ENCODE assay signal across 13 cellular contexts in genomic region chr1:201614262-201615015, GRCh38.
DNase-seq lines count a peak whose midpoint lies in the region; ATAC-seq and TF ChIP-seq lines count a peak whose summit lies in the region.
"Had no signal": no experiment of that assay in that cellular context is flagged by ENCODE, and none has a peak within 500 bp of the region (broad histone marks: within the 10 kb centered on the region; RNA-seq: fewer than 3 reads in every experiment).

No MANE protein-coding gene starts in this region.

- H3K36me3 ChIP-seq in body of pancreas (replicated peaks in 1 of 2; ENCODE audit: insufficient read depth in 1 of 2, low read depth in 2 of 2) = no peaks in the 10 kb centered on the region
- no peaks in the 10 kb centered on the region for H3K36me3 ChIP-seq in stomach

- intact Hi-C loops in body of pancreas (cut with DNase I) (no loop called here), stomach (cut with DNase I; ENCODE audit: low total_unique reads) (no loop called here)

- H3K4me1 ChIP-seq in body of pancreas (no peaks in the 10 kb centered on the region), stomach (peaks cover 8 to 17% (median 13%) of the 10 kb centered on the region in 4 donors)

- no peaks in the 10 kb centered on the region for H3K36me3 Mint-ChIP-seq in activated T-cell treated with anti-CD3 and anti-CD28 coated beads, Interleukin-2, amount 50 U/mL, for 72 hours (ENCODE audit: insufficient read depth in 2 of 2)
- no peaks in the 10 kb centered on the region for H3K36me3 Mint-ChIP-seq in T-helper 2 cell treated with Interferon-gamma antibody and Interleukin-4, amounts not matched to agents 5 μg/mL and 100 μg/mL, for 36 hours (ENCODE audit: low read depth)
- H3K36me3 Mint-ChIP-seq: T-cell had no signal

- no peak for TF ChIP-seq EP300 in stomach (IDR thresholded peaks at IDR 0.05)

- H3K27me3 Mint-ChIP-seq in activated T-cell treated with anti-CD3 and anti-CD28 coated beads, Interleukin-2, amount 50 U/mL, for 72 hours (ENCODE audit: low read depth) = no peaks in the 10 kb centered on the region
- H3K27me3 Mint-ChIP-seq in T-helper 2 cell treated with Interferon-gamma antibody and Interleukin-4, amounts not matched to agents 5 μg/mL and 100 μg/mL, for 36 hours (ENCODE audit: low read depth) = no peaks in the 10 kb centered on the region
- H3K27me3 Mint-ChIP-seq: activated T-helper 17 cell treated with anti-CD3 and anti-CD28 coated beads, Interleukin-2, amount 50 U/mL, for 72 hours had no signal

- no peak for ATAC-seq in activated T-cell treated with anti-CD3 and anti-CD28 coated beads, Interleukin-2, amount 50 U/mL, for 72 hours (replicated peaks in 1 of 2)
- ATAC-seq in body of pancreas (peak; percentile 35), HG03097 (IDR thresholded peaks at IDR 0.05; ENCODE audit: low FRiP score, unreplicated experiment) (no peak)
- ATAC-seq: activated T-helper 17 cell treated with anti-CD3 and anti-CD28 coated beads, Interleukin-2, amount 50 U/mL, for 72 hours; effector memory CD8-positive, alpha-beta T cell; T-cell had no signal

- TF ChIP-seq POLR2A in body of pancreas (IDR thresholded peaks at IDR 0.05) = no peak
- TF ChIP-seq POLR2A in stomach (IDR thresholded peaks at IDR 0.05) = no peak

- H3K27ac Mint-ChIP-seq in activated T-cell treated with anti-CD3 and anti-CD28 coated beads, Interleukin-2, amount 50 U/mL, for 72 hours = peak overlapping the region; percentile 24
- H3K27ac Mint-ChIP-seq in T-helper 2 cell treated with Interferon-gamma antibody and Interleukin-4, amounts not matched to agents 5 μg/mL and 100 μg/mL, for 36 hours = no peak overlapping the region
- H3K27ac Mint-ChIP-seq: activated T-helper 17 cell treated with anti-CD3 and anti-CD28 coated beads, Interleukin-2, amount 50 U/mL, for 72 hours; effector memory CD8-positive, alpha-beta T cell; T-cell had no signal

- H3K9me3 ChIP-seq in body of pancreas = no peaks in the 10 kb centered on the region
- H3K9me3 ChIP-seq in stomach = no peaks in the 10 kb centered on the region

- H3K4me3 ChIP-seq in body of pancreas (no peak overlapping the region), stomach (peak overlapping the region in 1 of 4 donors; percentile 19)

- H3K4me1 Mint-ChIP-seq in activated T-cell treated with anti-CD3 and anti-CD28 coated beads, Interleukin-2, amount 50 U/mL, for 72 hours (ENCODE audit: low read depth) = no peaks in the 10 kb centered on the region
- H3K4me1 Mint-ChIP-seq in T-helper 2 cell treated with Interferon-gamma antibody and Interleukin-4, amounts not matched to agents 5 μg/mL and 100 μg/mL, for 36 hours (ENCODE audit: low read depth) = no peaks in the 10 kb centered on the region
- H3K4me1 Mint-ChIP-seq: activated T-helper 17 cell treated with anti-CD3 and anti-CD28 coated beads, Interleukin-2, amount 50 U/mL, for 72 hours; T-cell had no signal

- WGBS in body of pancreas, 2 donors = 22 to 34% methylated on average over 13 to 22 of the region's 22 CpGs
- 14 to 25% (median 19%) methylated on average over 19 to 22 of the region's 22 CpGs for WGBS in stomach, 5 donors

- H3K9me3 Mint-ChIP-seq in activated T-cell treated with anti-CD3 and anti-CD28 coated beads, Interleukin-2, amount 50 U/mL, for 72 hours = no peaks in the 10 kb centered on the region
- no peaks in the 10 kb centered on the region for H3K9me3 Mint-ChIP-seq in T-helper 2 cell treated with Interferon-gamma antibody and Interleukin-4, amounts not matched to agents 5 μg/mL and 100 μg/mL, for 36 hours
- H3K9me3 Mint-ChIP-seq: activated T-helper 17 cell treated with anti-CD3 and anti-CD28 coated beads, Interleukin-2, amount 50 U/mL, for 72 hours; effector memory CD8-positive, alpha-beta T cell; T-cell had no signal

- H3K27me3 ChIP-seq in body of pancreas (no peaks in the 10 kb centered on the region), stomach (no peaks in the 10 kb centered on the region)

- no peak for TF ChIP-seq CTCF in body of pancreas (IDR thresholded peaks at IDR 0.05)
- TF ChIP-seq CTCF in stomach (IDR thresholded peaks at IDR 0.05) = no peak

- DNase-seq in activated T-cell treated with anti-CD3 and anti-CD28 coated beads, Interleukin-2, amount 50 U/mL, for 72 hours = no peak
- DNase-seq in activated T-cell treated with anti-CD3 and anti-CD28 coated beads for 4 hours (no peak), body of pancreas (peak in 2 of 4 donors; percentile 33 to 45), kidney tubule cell (ENCODE audit: low spot score) (peak; percentile 30), stomach (peak; percentile 53), NCI-H69 (lab: John Stamatoyannopoulos, UW) (no peak)
- DNase-seq in T-helper 2 cell treated with Interferon-gamma antibody and Interleukin-4, amounts not matched to agents 5 μg/mL and 100 μg/mL, for 36 hours (ENCODE audit: low spot score) = no peak
- DNase-seq: ACHN; effector memory CD8-positive, alpha-beta T cell; NCI-H146; T-cell had no signal

- H3K27ac ChIP-seq in body of pancreas (no peak overlapping the region), stomach (no peak overlapping the region)

- no peak overlapping the region for H3K4me3 Mint-ChIP-seq in activated T-cell treated with anti-CD3 and anti-CD28 coated beads, Interleukin-2, amount 50 U/mL, for 72 hours
- H3K4me3 Mint-ChIP-seq in T-helper 2 cell treated with Interferon-gamma antibody and Interleukin-4, amounts not matched to agents 5 μg/mL and 100 μg/mL, for 36 hours = no peak overlapping the region
- H3K4me3 Mint-ChIP-seq: activated T-helper 17 cell treated with anti-CD3 and anti-CD28 coated beads, Interleukin-2, amount 50 U/mL, for 72 hours; effector memory CD8-positive, alpha-beta T cell; T-cell had no signal

Comparison
In these comparisons a context has a peak if more than half of its experiments do, and no peak if none do; other contexts are left out.
1. DNase-seq: peak in kidney tubule cell (single experiment) and stomach (single experiment); none in activated T-cell treated with anti-CD3 and anti-CD28 coated beads, Interleukin-2, amount 50 U/mL, for 72 hours (0 of 2), activated T-cell treated with anti-CD3 and anti-CD28 coated beads for 4 hours (single experiment), T-helper 2 cell treated with Interferon-gamma antibody and Interleukin-4, amounts not matched to agents 5 μg/mL and 100 μg/mL, for 36 hours (single experiment) and NCI-H69 (single experiment).